18 cellular contexts compared by ENCODE assay signal in the genomic region with DNA sequence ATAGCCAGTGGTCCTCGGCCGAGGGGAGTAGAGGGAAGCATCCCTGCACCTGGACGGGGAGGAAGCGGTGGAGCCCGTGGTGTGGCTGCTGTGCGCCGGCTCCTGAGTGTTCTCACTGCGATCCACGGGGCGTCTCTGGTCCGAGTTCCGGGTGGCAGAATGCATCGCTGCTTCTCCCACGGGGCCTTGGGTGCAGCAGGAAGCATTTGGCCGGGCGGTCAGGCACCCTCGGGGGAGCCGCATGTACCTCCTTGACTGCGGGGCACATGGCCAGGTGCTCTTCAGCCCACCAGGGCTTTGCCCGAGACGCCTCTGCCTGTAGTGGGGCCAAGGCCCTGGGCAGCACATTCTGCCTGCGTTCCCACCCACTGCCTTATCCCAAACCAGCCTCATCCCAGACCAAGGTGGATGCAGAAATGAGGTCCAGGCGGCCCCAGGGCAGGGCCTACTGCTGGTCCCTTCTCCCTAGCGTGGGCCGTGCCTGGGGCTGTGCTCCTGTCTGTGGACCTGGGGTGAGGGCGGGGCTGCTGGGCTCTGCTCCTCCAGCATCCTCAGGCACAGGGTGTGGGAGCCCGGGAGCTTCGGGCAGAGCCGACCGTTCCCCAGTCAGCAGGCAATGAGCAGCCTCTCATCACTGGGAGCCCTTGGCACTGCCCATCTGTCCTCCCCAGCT. TPM values are rescaled to one million over a fixed set of nuclear protein-coding genes. Genes with fewer than 3 reads are reported as not detected.
DNase-seq lines count a peak whose midpoint lies in the region; ATAC-seq, FAIRE-seq and TF ChIP-seq lines count a peak whose summit lies in the region.
"Had no signal": no experiment of that assay in that cellular context is flagged by ENCODE, and none has a peak within 500 bp of the region (broad histone marks: within the 10 kb centered on the region; RNA-seq: fewer than 3 reads in every experiment).

No MANE protein-coding gene starts in this region.

- no peak for ATAC-seq in HG03108 (IDR thresholded peaks at IDR 0.05; ENCODE audit: unreplicated experiment)

- WGBS in sigmoid colon, 2 donors: 91% methylated on average over 30 of the region's 30 CpGs

- H3K27me3 Mint-ChIP-seq in activated naive CD4-positive, alpha-beta T cell treated with anti-CD3 and anti-CD28 coated beads, Interleukin-2, amount 10 ng/mL, durations not matched to agents 7 days and 5 days: no peaks in the 10 kb centered on the region
- H3K27me3 Mint-ChIP-seq in chondrocyte (ENCODE audit: low read depth) (no peaks in the 10 kb centered on the region), HFFc6 (ENCODE audit: insufficient read depth) (no peaks in the 10 kb centered on the region; the same call in 1 of the 2 replicates)

- no peak overlapping the region for H3K9ac ChIP-seq in kidney (ENCODE audit: low read length in 2 of 2)

- no peaks in the 10 kb centered on the region for H3K4me1 ChIP-seq in kidney (ENCODE audit: control insufficient read depth in 1 of 2, insufficient read depth in 1 of 2, low read depth in 1 of 2, low read length in 2 of 2)
- H3K4me1 ChIP-seq in sigmoid colon: no peaks in the 10 kb centered on the region
- H3K4me1 ChIP-seq: Caco-2 had no signal

- peak; percentile 10 for DNase-seq in activated naive CD4-positive, alpha-beta T cell treated with anti-CD3 and anti-CD28 coated beads, Interleukin-2, amount 50 U/mL, for 16 hours
- DNase-seq in activated naive CD4-positive, alpha-beta T cell treated with anti-CD3 and anti-CD28 coated beads, Interleukin-2, amount 10 ng/mL, durations not matched to agents 7 days and 5 days: no peak
- peak; percentile 91 for DNase-seq in chondrocyte (ENCODE audit: low spot score)
- DNase-seq in kidney: peak; percentile 59
- DNase-seq in sigmoid colon: peak; percentile 62
- DNase-seq in AG20443 (ENCODE audit: low spot score): no peak
- DNase-seq in HFFc6: no peak
- DNase-seq: DMS53, H7, Karpas-422, MM.1S, NCI-H1105, NCI-H187 treated with DMSO at 0.1 percent for 48 hours, NCI-H446 treated with DMSO at 0.1 percent for 48 hours, NCI-H774 had no signal

- CTCF ChIA-PET in activated naive CD4-positive, alpha-beta T cell treated with anti-CD3 and anti-CD28 coated beads, Interleukin-2, amount 10 ng/mL, durations not matched to agents 7 days and 5 days (lab: Charles Lee): no interaction called here

- no peaks in the 10 kb centered on the region for H3K4me1 Mint-ChIP-seq in activated naive CD4-positive, alpha-beta T cell treated with anti-CD3 and anti-CD28 coated beads, Interleukin-2, amount 10 ng/mL, durations not matched to agents 7 days and 5 days
- H3K4me1 Mint-ChIP-seq in chondrocyte (ENCODE audit: low read depth) (no peaks in the 10 kb centered on the region), HFFc6 (ENCODE audit: low read depth) (no peaks in the 10 kb centered on the region)

- no peak overlapping the region for H3K27ac ChIP-seq in kidney (ENCODE audit: low read depth in 2 of 2, low read length in 2 of 2)
- H3K27ac ChIP-seq in sigmoid colon: no peak overlapping the region
- H3K27ac ChIP-seq: 22Rv1 had no signal

- no peak for TF ChIP-seq POLR2A in sigmoid colon (IDR thresholded peaks at IDR 0.05)

- intact Hi-C loops in kidney (cut with DNase I): no loop called here
- intact Hi-C loops in sigmoid colon (cut with DNase I): no loop called here

- H3K9me3 ChIP-seq in kidney (ENCODE audit: control insufficient read depth in 1 of 2, low read length in 2 of 2): no peaks in the 10 kb centered on the region
- no peaks in the 10 kb centered on the region for H3K9me3 ChIP-seq in sigmoid colon
- H3K9me3 ChIP-seq: Caco-2 had no signal

- no peak overlapping the region for H3K27ac Mint-ChIP-seq in activated naive CD4-positive, alpha-beta T cell treated with anti-CD3 and anti-CD28 coated beads, Interleukin-2, amount 10 ng/mL, durations not matched to agents 7 days and 5 days
- H3K27ac Mint-ChIP-seq in chondrocyte (ENCODE audit: unreplicated experiment): no peak overlapping the region
- H3K27ac Mint-ChIP-seq in HFFc6: no peak overlapping the region

- TF ChIP-seq EP300 in sigmoid colon (IDR thresholded peaks at IDR 0.05): no peak

- no peak for FAIRE-seq in kidney (lab: Jason Lieb, UNC)

- H3K36me3 Mint-ChIP-seq in activated naive CD4-positive, alpha-beta T cell treated with anti-CD3 and anti-CD28 coated beads, Interleukin-2, amount 10 ng/mL, durations not matched to agents 7 days and 5 days: no peaks in the 10 kb centered on the region
- H3K36me3 Mint-ChIP-seq in chondrocyte (ENCODE audit: low read depth) (peaks cover 2% of the 10 kb centered on the region), HFFc6 (ENCODE audit: low read depth) (no peaks in the 10 kb centered on the region)

- TF ChIP-seq CTCF in chondrocyte (IDR thresholded peaks at IDR 0.05) (no peak), kidney (IDR thresholded peaks at IDR 0.05; ENCODE audit: borderline replicate concordance, extremely low read depth, insufficient read depth) (no peak), sigmoid colon (IDR thresholded peaks at IDR 0.05) (no peak), HFFc6 (IDR thresholded peaks at IDR 0.05) (no peak)

- H3K27me3 ChIP-seq in sigmoid colon: no peaks in the 10 kb centered on the region

- no peak overlapping the region for H3K4me3 ChIP-seq in kidney (ENCODE audit: low read length in 2 of 2)
- no peak overlapping the region for H3K4me3 ChIP-seq in sigmoid colon

- no peaks in the 10 kb centered on the region for H3K9me3 Mint-ChIP-seq in activated naive CD4-positive, alpha-beta T cell treated with anti-CD3 and anti-CD28 coated beads, Interleukin-2, amount 10 ng/mL, durations not matched to agents 7 days and 5 days
- H3K9me3 Mint-ChIP-seq in chondrocyte (ENCODE audit: low read depth) (no peaks in the 10 kb centered on the region), HFFc6 (no peaks in the 10 kb centered on the region)

- peaks cover 2 to 3% of the 10 kb centered on the region in 2 donors for H3K36me3 ChIP-seq in kidney (ENCODE audit: control insufficient read depth in 1 of 2, insufficient read depth in 2 of 2, low read length in 2 of 2)
- H3K36me3 ChIP-seq in sigmoid colon: peaks cover 5 to 58% (median 12%) of the 10 kb centered on the region in 4 donors

- no peak overlapping the region for H3K4me3 Mint-ChIP-seq in activated naive CD4-positive, alpha-beta T cell treated with anti-CD3 and anti-CD28 coated beads, Interleukin-2, amount 10 ng/mL, durations not matched to agents 7 days and 5 days
- no peak overlapping the region for H3K4me3 Mint-ChIP-seq in chondrocyte (ENCODE audit: unreplicated experiment)
- H3K4me3 Mint-ChIP-seq in HFFc6: no peak overlapping the region

RNA-seq across cellular contexts. Expression of a gene that starts 27.5 kb away (rescaled TPM):
- total RNA-seq in chondrocyte: not detected in 3 replicates
- total RNA-seq in kidney: not detected
- not detected for polyA plus RNA-seq in kidney (ENCODE audit: insufficient read depth, low read depth, low replicate concordance)
- total RNA-seq in sigmoid colon: not detected
- not detected for polyA plus RNA-seq in sigmoid colon
- not detected for total RNA-seq in HFFc6 (2021; fragmentation: NEBNext Ultra II Directional; extraction: Animal tissue kit (Norgen Biotek cat#: 25700))
- total RNA-seq: Caco-2, H7 had no signal

RNA-seq across cellular contexts. Expression of a gene that starts 31.7 kb away (rescaled TPM):
- total RNA-seq in chondrocyte (20.7 to 35.1 TPM (median 20.9 TPM) in 3 replicates), kidney (32.5 TPM), sigmoid colon (10 to 100 TPM in 2 of 4 donors, 1 to 10 TPM in 2; 7.1 to 17.4 (median 10.4) TPM)
- polyA plus RNA-seq in kidney (ENCODE audit: insufficient read depth, low read depth, low replicate concordance) (5.2 TPM), sigmoid colon (10 to 100 TPM in 1 of 3 donors, 1 to 10 TPM in 2; 1.8 to 18.7 (median 4.6) TPM)
- total RNA-seq in HFFc6 (2021; fragmentation: NEBNext Ultra II Directional; extraction: Animal tissue kit (Norgen Biotek cat#: 25700)): 1 to 10 TPM; 7.7 to 9.0 (median 8.7) TPM

Comparison
In these comparisons a context has a peak if more than half of its experiments do, and no peak if none do; other contexts are left out.
1. DNase-seq: peak in activated naive CD4-positive, alpha-beta T cell treated with anti-CD3 and anti-CD28 coated beads, Interleukin-2, amount 50 U/mL, for 16 hours (single experiment), chondrocyte (single experiment), kidney (single experiment) and sigmoid colon (single experiment); none in activated naive CD4-positive, alpha-beta T cell treated with anti-CD3 and anti-CD28 coated beads, Interleukin-2, amount 10 ng/mL, durations not matched to agents 7 days and 5 days (single experiment), AG20443 (single experiment) and HFFc6 (single experiment).